Comparison of ENCODE assay signal across 13 cellular contexts in the genomic region with DNA sequence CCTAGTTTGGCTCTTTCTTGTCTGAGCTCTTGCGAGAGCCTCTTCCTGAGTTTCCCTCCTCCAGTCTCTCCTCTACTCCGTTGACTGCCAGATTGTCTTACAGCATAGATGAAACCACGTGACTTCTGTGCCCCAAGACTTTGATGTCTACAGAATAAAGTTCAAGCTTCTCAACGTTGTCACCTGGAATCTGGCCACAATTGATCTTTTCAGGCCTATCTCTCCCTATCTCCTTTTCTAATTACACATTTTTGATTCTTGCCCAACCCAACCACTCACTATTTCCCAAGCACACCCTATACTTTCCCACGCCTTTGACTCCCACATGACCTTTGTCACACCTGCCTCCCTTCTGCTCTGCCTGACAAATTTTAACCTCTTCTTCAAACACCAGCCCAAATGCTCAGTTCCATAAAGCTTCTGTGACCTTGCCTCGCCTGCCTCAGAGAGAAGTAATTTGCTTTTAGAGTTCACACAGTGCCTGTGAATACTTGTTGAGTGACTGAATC. TPM values are rescaled to one million over a fixed set of nuclear protein-coding genes. Genes with fewer than 3 reads are reported as not detected.
"Had no signal": no experiment of that assay in that cellular context is flagged by ENCODE, and none has a peak within 500 bp of the region (broad histone marks: within the 10 kb centered on the region; RNA-seq: fewer than 3 reads in every experiment).

No MANE protein-coding gene starts in this region.

- H3K27ac ChIP-seq: coronary artery had no signal

- H3K4me3 Mint-ChIP-seq: activated B cell treated with CpG ODN at 0.5 μM for 24 hours; activated CD4-positive, alpha-beta T cell treated with anti-CD3 and anti-CD28 coated beads, Interleukin-2, amount 10 ng/mL, durations not matched to agents 24 days and 14 days; activated T-helper 1 cell treated with anti-CD3 and anti-CD28 coated beads, Interleukin-12 subunit alpha, Interleukin-12 subunit beta, Interleukin-2, Interleukin-4 antibody, amounts not matched to agents 30 ng/mL and 10 ng/mL and 1 ng/mL, durations not matched to agents 14 hours and 24 hours and 36 hours; nephron; T-helper 1 cell treated with Interleukin-12 subunit alpha and Interleukin-12 subunit beta and Interleukin-4 antibody, amounts not matched to agents 30 μg/mL and 1 μg/mL, for 36 hours had no signal

- H3K4me1 Mint-ChIP-seq: activated B cell treated with CpG ODN at 0.5 μM for 24 hours; activated CD4-positive, alpha-beta T cell treated with anti-CD3 and anti-CD28 coated beads, Interleukin-2, amount 10 ng/mL, durations not matched to agents 24 days and 14 days had no signal

- DNase-seq: activated B cell treated with CpG ODN at 0.5 μM for 24 hours; activated CD4-positive, alpha-beta T cell treated with anti-CD3 and anti-CD28 coated beads, Interleukin-2, amount 10 ng/mL, durations not matched to agents 24 days and 14 days; activated naive CD4-positive, alpha-beta T cell treated with Interleukin-2 at 50 U/mL for 16 hours; caudate nucleus; effector memory CD4-positive, alpha-beta T cell; erythroblast; hypothalamus; kidney glomerular epithelial cell had no signal

- H3K4me3 ChIP-seq: coronary artery had no signal

- H3K9me3 Mint-ChIP-seq: activated B cell treated with CpG ODN at 0.5 μM for 24 hours; activated CD4-positive, alpha-beta T cell treated with anti-CD3 and anti-CD28 coated beads, Interleukin-2, amount 10 ng/mL, durations not matched to agents 24 days and 14 days; activated T-helper 1 cell treated with anti-CD3 and anti-CD28 coated beads, Interleukin-12 subunit alpha, Interleukin-12 subunit beta, Interleukin-2, Interleukin-4 antibody, amounts not matched to agents 30 ng/mL and 10 ng/mL and 1 ng/mL, durations not matched to agents 14 hours and 24 hours and 36 hours; nephron; T-helper 1 cell treated with Interleukin-12 subunit alpha and Interleukin-12 subunit beta and Interleukin-4 antibody, amounts not matched to agents 30 μg/mL and 1 μg/mL, for 36 hours had no signal

- H3K27me3 Mint-ChIP-seq: activated B cell treated with CpG ODN at 0.5 μM for 24 hours had no signal

- H3K27ac Mint-ChIP-seq: activated B cell treated with CpG ODN at 0.5 μM for 24 hours; activated CD4-positive, alpha-beta T cell treated with anti-CD3 and anti-CD28 coated beads, Interleukin-2, amount 10 ng/mL, durations not matched to agents 24 days and 14 days; activated T-helper 1 cell treated with anti-CD3 and anti-CD28 coated beads, Interleukin-12 subunit alpha, Interleukin-12 subunit beta, Interleukin-2, Interleukin-4 antibody, amounts not matched to agents 30 ng/mL and 10 ng/mL and 1 ng/mL, durations not matched to agents 14 hours and 24 hours and 36 hours; nephron; T-helper 1 cell treated with Interleukin-12 subunit alpha and Interleukin-12 subunit beta and Interleukin-4 antibody, amounts not matched to agents 30 μg/mL and 1 μg/mL, for 36 hours had no signal

RNA-seq across cellular contexts. Expression of gene PMFBP1, which starts 52.4 kb away (rescaled TPM):
- total RNA-seq: skeletal muscle tissue had no signal
